Comparison of ENCODE assay signal across 8 cellular contexts in genomic region chr14:103920981-103921854, GRCh38. TPM values are rescaled to one million over a fixed set of nuclear protein-coding genes. Genes with fewer than 3 reads are reported as not detected.
DNase-seq lines count a peak whose midpoint lies in the region; ATAC-seq and TF ChIP-seq lines count a peak whose summit lies in the region.

No MANE protein-coding gene starts in this region.

- H3K36me3 ChIP-seq in MM.1S (replicated peaks; ENCODE audit: insufficient read depth, low read length) (no peaks in the 10 kb centered on the region), neuron (ENCODE audit: insufficient read depth, low read length) (peaks cover 14% of the 10 kb centered on the region)

- H3K9me2 ChIP-seq in MM.1S (replicated peaks; ENCODE audit: insufficient read depth, low read length), result no peaks in the 10 kb centered on the region

- H3K27me3 ChIP-seq in MM.1S (replicated peaks; ENCODE audit: insufficient read depth, low read length), result peaks cover 8% of the 10 kb centered on the region; the same call in 1 of the 2 replicates
- H3K27me3 ChIP-seq in foreskin keratinocyte, result no peaks in the 10 kb centered on the region
- H3K27me3 ChIP-seq in neuron (ENCODE audit: insufficient read depth, low read length), result no peaks in the 10 kb centered on the region

- peak overlapping the region; percentile 79 for H3K9ac ChIP-seq in MM.1S (ENCODE audit: low read length)

- H3K4me1 ChIP-seq in MM.1S (ENCODE audit: low read length) (no peaks in the 10 kb centered on the region), foreskin keratinocyte (no peaks in the 10 kb centered on the region), neuron (ENCODE audit: insufficient read depth, low read length) (peaks cover 7% of the 10 kb centered on the region)

- H2AFZ ChIP-seq in MM.1S (ENCODE audit: low read length) (peak overlapping the region; percentile 58), neuron (ENCODE audit: low read depth, low read length) (peak overlapping the region; percentile 94)

- DNase-seq in GM03348 (ENCODE audit: low spot score) (peak; percentile 99), HCEC 1CT (peak; percentile 87), MM.1S (peak; percentile 83), SHP77 treated with DMSO at 0.1 percent for 48 hours (lab: John Stamatoyannopoulos, UW) (peak; percentile 75), foreskin keratinocyte (peak; percentile 82 to 85), stromal cell of bone marrow (ENCODE audit: low read depth) (peak; percentile 85)
- DNase-seq in activated gamma-delta T cell treated with anti-CD3 and anti-CD28 coated beads, Interleukin-2, amount 50 U/mL, for 16 hours (ENCODE audit: low read depth), result peak; percentile 94

- H3K79me2 ChIP-seq in MM.1S (ENCODE audit: low read length), result peaks cover 28% of the 10 kb centered on the region

- peak overlapping the region; percentile 18; the same call in 1 of the 2 replicates for H3K27ac ChIP-seq in MM.1S (ENCODE audit: low read length)
- H3K27ac ChIP-seq in foreskin keratinocyte, result peak overlapping the region; percentile 78

- H3K4me3 ChIP-seq in MM.1S (ENCODE audit: low read length) (peak overlapping the region; percentile 91), neuron (ENCODE audit: low read length) (peak overlapping the region; percentile 74)

- ATAC-seq in foreskin keratinocyte, result peak; percentile 97

- TF ChIP-seq CTCF in MM.1S (IDR thresholded peaks at IDR 0.05; ENCODE audit: low read length) (peak; percentile 73), foreskin keratinocyte (conservative IDR thresholded peaks at IDR 0.05) (peak; percentile 100)

- H3K9me3 ChIP-seq in MM.1S (replicated peaks; ENCODE audit: insufficient read depth, low read length) (no peaks in the 10 kb centered on the region), neuron (ENCODE audit: low read length) (no peaks in the 10 kb centered on the region)

- no peaks in the 10 kb centered on the region for H4K20me1 ChIP-seq in MM.1S (ENCODE audit: insufficient read depth, low read length)

- no peaks in the 10 kb centered on the region for H3F3A ChIP-seq in MM.1S (ENCODE audit: insufficient read depth, low read length)

- peak overlapping the region; percentile 73 for H3K4me2 ChIP-seq in MM.1S (ENCODE audit: low read depth, low read length)

RNA-seq across cellular contexts. Expression of gene TDRD9, which starts 7.0 kb away (rescaled TPM):
- 0.35 and 1.6 TPM in 2 replicates for total RNA-seq in foreskin keratinocyte
- 0.26 and 1.1 TPM in 2 replicates for polyA plus RNA-seq in foreskin keratinocyte

RNA-seq across cellular contexts. Expression of gene RD3L, which starts 21.1 kb away (rescaled TPM):
- not detected in 2 replicates for total RNA-seq in foreskin keratinocyte
- not detected in 2 replicates for polyA plus RNA-seq in foreskin keratinocyte

Comparison
In these comparisons a context has a peak if more than half of its experiments do, and no peak if none do; other contexts are left out.
1. Peak in every context shown above with its lines: DNase-seq, ATAC-seq, H3K4me3 ChIP-seq and H3K27ac ChIP-seq.